ENCODE assay signal across 19 cellular contexts in the genomic region with DNA sequence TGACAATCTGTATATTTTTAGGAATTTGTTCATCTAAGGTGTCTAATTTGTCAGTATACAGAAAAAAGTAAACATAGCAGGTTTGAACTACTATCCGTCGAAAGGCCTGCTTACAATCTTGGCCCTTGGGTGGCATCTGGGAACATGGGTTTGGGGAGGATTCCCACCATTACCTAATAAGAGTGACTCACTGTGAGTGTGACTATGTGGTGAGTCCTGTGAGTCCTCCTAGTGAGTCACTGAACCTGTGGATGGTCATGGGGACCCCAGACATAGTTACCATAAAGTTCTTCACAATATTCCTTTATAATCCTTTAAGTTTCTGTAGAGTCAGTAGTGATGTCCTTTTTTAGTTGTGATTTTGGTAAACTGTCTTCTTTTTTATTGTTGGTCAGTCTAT. TPM values are rescaled to one million over a fixed set of nuclear protein-coding genes. Genes with fewer than 3 reads are reported as not detected.
A peak's percentile ranks its signal among the peaks of the same experiment; 100 is the strongest.
DNase-seq lines count a peak whose midpoint lies in the region; ATAC-seq, FAIRE-seq and TF ChIP-seq lines count a peak whose summit lies in the region.
"Had no signal": no experiment of that assay in that cellular context is flagged by ENCODE, and none has a peak within 500 bp of the region (broad histone marks: within the 10 kb centered on the region; RNA-seq: fewer than 3 reads in every experiment).

No MANE protein-coding gene starts in this region.

- ATAC-seq in A549 (no peak), GM21423 (IDR thresholded peaks at IDR 0.05; ENCODE audit: unreplicated experiment) (no peak), GM19452 (IDR thresholded peaks at IDR 0.05; ENCODE audit: unreplicated experiment) (no peak)

- DNase-seq in A549 (ENCODE audit: low read depth in 1 of 2, low spot score in 1 of 2) = no peak
- peak; percentile 64 for DNase-seq in M059J (ENCODE audit: low read depth)
- DNase-seq in brain microvascular endothelial cell = peak; percentile 49
- DNase-seq in iris pigment epithelial cell (ENCODE audit: low read depth) = peak; percentile 53
- no peak for DNase-seq in NCI-H524 treated with DMSO at 0.1 percent for 48 hours (lab: John Stamatoyannopoulos, UW)
- DNase-seq in NCI-H2081 (lab: John Stamatoyannopoulos, UW) = no peak
- DNase-seq: activated CD4-positive, CD25-positive, alpha-beta regulatory T cell treated with anti-CD3 and anti-CD28 coated beads, Interleukin-2, amount 50 U/mL, for 72 hours; CD4-positive, CD25-positive, alpha-beta regulatory T cell; DMS153; NCI-H2171 treated with DMSO at 0.1 percent for 48 hours; nephron progenitor cell; SK-N-SH; T-helper 9 cell had no signal

- CTCF ChIA-PET in A549 (lab: Yijun Ruan, JAX) = no interaction called here

- no peak overlapping the region for H3K4me3 ChIP-seq in A549
- H3K4me3 ChIP-seq in brain microvascular endothelial cell (ENCODE audit: low read depth, low read length) = no peak overlapping the region
- H3K4me3 ChIP-seq: cardiac muscle cell, hepatocyte, tibial nerve had no signal

- no peak for FAIRE-seq in A549 (lab: Jason Lieb, UNC)
- FAIRE-seq: H1 had no signal

- H3K27ac ChIP-seq in A549 (no peak overlapping the region), brain microvascular endothelial cell (no peak overlapping the region)
- H3K27ac ChIP-seq: cardiac muscle cell, hepatocyte, tibial nerve had no signal

- WGBS in A549 (ENCODE audit: missing lambda C conversion rate) = 89% methylated on average over 2 of the region's 2 CpGs

- TF ChIP-seq EP300 in A549 (IDR thresholded peaks at IDR 0.05) = no peak

- no peak for TF ChIP-seq CTCF in A549 (IDR thresholded peaks at IDR 0.05)
- TF ChIP-seq CTCF in brain microvascular endothelial cell (IDR thresholded peaks at IDR 0.05; ENCODE audit: low read depth, low read length, missing control alignments) = no peak

- no peak overlapping the region for H3K4me2 ChIP-seq in A549
- H3K4me2 ChIP-seq: hepatocyte, SK-N-SH had no signal

- no peak for TF ChIP-seq RAD21 in A549 (conservative IDR thresholded peaks at IDR 0.05 in 1 of 2, IDR thresholded peaks at IDR 0.05 in 1 of 2)

- POLR2A ChIA-PET in A549 (lab: Yijun Ruan, JAX) = no interaction called here

- peaks cover 17% of the 10 kb centered on the region; the same call in 2 of the 3 replicates for H3K9me3 ChIP-seq in A549

- no peaks in the 10 kb centered on the region for H3K27me3 ChIP-seq in brain microvascular endothelial cell (replicated peaks)
- H3K27me3 ChIP-seq: cardiac muscle cell, hepatocyte, tibial nerve had no signal

- in situ Hi-C loops in brain microvascular endothelial cell (cut with HindIII; ENCODE audit: low pct_ligation_motif_present, low sequenced_read_pairs) = no loop called here

- no peaks in the 10 kb centered on the region for H3K36me3 ChIP-seq in brain microvascular endothelial cell (replicated peaks)
- H3K36me3 ChIP-seq: cardiac muscle cell had no signal

- TF ChIP-seq POLR2A in A549 (IDR thresholded peaks at IDR 0.05; ENCODE audit: low read length) = no peak

- H3K4me1 ChIP-seq in A549 = no peaks in the 10 kb centered on the region
- H3K4me1 ChIP-seq: tibial nerve had no signal

TF ChIP-seq in A549, 52 proteins besides CTCF, POLR2A, EP300 and RAD21:
- TF ChIP-seq FOSL2 (IDR thresholded peaks at IDR 0.05) = no peak
- TF ChIP-seq FOSL2 (CRISPR knock-in tag; IDR thresholded peaks at IDR 0.05) = peak; percentile 41; the same call in 1 of the 2 replicates
- no peak for TF ChIP-seq SMC3 (IDR thresholded peaks at IDR 0.05)
- TF ChIP-seq JUN (IDR thresholded peaks at IDR 0.05) = no peak
- no peak for TF ChIP-seq NFE2L2 (conservative IDR thresholded peaks at IDR 0.05; ENCODE audit: low read length)

RNA-seq across cellular contexts. Expression of a gene that starts 37.0 kb away (rescaled TPM):
- polyA plus RNA-seq in A549 (2011; rRNA removed) = 50.1 and 57.1 TPM in 2 replicates
- polyA plus RNA-seq in A549 (2012; cell fraction: cytosol; rRNA removed) = 29.7 and 38.7 TPM in 2 replicates
- polyA plus RNA-seq in A549 (2012; cell fraction: nucleus; rRNA removed) = 24.2 and 30.1 TPM in 2 replicates
- polyA plus RNA-seq in A549 (2017; fragmentation: RNase III; extraction: RNeasy Plus Mini Kit Qiagen cat#74134 plus additional on column Dnase treatment) = 31.1 to 35.0 TPM (median 33.3 TPM) in 3 replicates
- 18.4 and 22.8 TPM in 2 replicates for polyA minus RNA-seq in A549 (2011; rRNA and poly(A)+ RNA removed)
- total RNA-seq in M059J (2014; rRNA removed; shearing (Covaris generic)) = 45.5 and 50.6 TPM in 2 replicates

Comparison
In these comparisons a context has a peak if more than half of its experiments do, and no peak if none do; other contexts are left out.
1. DNase-seq: peak in M059J (single experiment), brain microvascular endothelial cell (single experiment) and iris pigment epithelial cell (single experiment); none in A549 (0 of 2), NCI-H524 treated with DMSO at 0.1 percent for 48 hours (single experiment) and NCI-H2081 (0 of 2).